ENCODE assay signal across 3 cellular contexts in genomic region chr18:78074400-78075020, GRCh38.
TF ChIP-seq lines count a peak whose summit lies in the region.

No MANE protein-coding gene starts in this region.

TF ChIP-seq in liver, 16 proteins besides CTCF, POLR2A, EP300 and RAD21:
- no peak for TF ChIP-seq ATF3 (IDR thresholded peaks at IDR 0.05)
- TF ChIP-seq YY1 (IDR thresholded peaks at IDR 0.05), result no peak
- TF ChIP-seq NR2F2 (IDR thresholded peaks at IDR 0.05), result no peak

TF ChIP-seq in HepG2, 621 proteins besides CTCF, POLR2A, EP300 and RAD21:
- TF ChIP-seq ZBTB14 (CRISPR knock-in tag; IDR thresholded peaks at IDR 0.05), result no peak
- no peak for TF ChIP-seq ZFP36 (IDR thresholded peaks at IDR 0.05; ENCODE audit: borderline replicate concordance, low read depth, low read length, partially characterized antibody)
- TF ChIP-seq MIER2 (CRISPR knock-in tag; IDR thresholded peaks at IDR 0.05), result no peak
- TF ChIP-seq ZNF543 (CRISPR knock-in tag; IDR thresholded peaks at IDR 0.05), result no peak
- TF ChIP-seq ZNF772 (CRISPR knock-in tag; IDR thresholded peaks at IDR 0.05), result no peak
- TF ChIP-seq KIAA2018 (CRISPR knock-in tag; IDR thresholded peaks at IDR 0.05; ENCODE audit: borderline replicate concordance), result no peak
- TF ChIP-seq NCOA2 (CRISPR knock-in tag; IDR thresholded peaks at IDR 0.05), result no peak
- no peak for TF ChIP-seq LCORL (IDR thresholded peaks at IDR 0.05)
- no peak for TF ChIP-seq LCORL (CRISPR knock-in tag; IDR thresholded peaks at IDR 0.05)
- TF ChIP-seq ATM (IDR thresholded peaks at IDR 0.05; ENCODE audit: borderline replicate concordance), result no peak
- TF ChIP-seq ZNF12 (CRISPR knock-in tag; IDR thresholded peaks at IDR 0.05), result no peak
- no peak for TF ChIP-seq ZNF333 (CRISPR knock-in tag; IDR thresholded peaks at IDR 0.05; ENCODE audit: borderline replicate concordance)
- TF ChIP-seq ZNF224 (CRISPR knock-in tag; IDR thresholded peaks at IDR 0.05), result no peak
- TF ChIP-seq ZNF503 (CRISPR knock-in tag; IDR thresholded peaks at IDR 0.05), result no peak

TF ChIP-seq in H1, 55 proteins besides CTCF, POLR2A, EP300 and RAD21:
- no peak for TF ChIP-seq SIN3A (conservative IDR thresholded peaks at IDR 0.05 in 1 of 2, IDR thresholded peaks at IDR 0.05 in 1 of 2; ENCODE audit: low read depth in 1 of 2, low read length in 2 of 2)
- TF ChIP-seq SIX5 (IDR thresholded peaks at IDR 0.05; ENCODE audit: low read depth, low read length), result no peak
- no peak for TF ChIP-seq MAX (IDR thresholded peaks at IDR 0.05)
- no peak for TF ChIP-seq CHD7 (IDR thresholded peaks at IDR 0.05; ENCODE audit: insufficient replicate concordance, low read length)
- TF ChIP-seq POU5F1 (IDR thresholded peaks at IDR 0.05; ENCODE audit: low read depth, low read length), result no peak
- no peak for TF ChIP-seq KDM5A (IDR thresholded peaks at IDR 0.05; ENCODE audit: low read length)
- no peak for TF ChIP-seq BRCA1 (IDR thresholded peaks at IDR 0.05; ENCODE audit: low read depth, low read length)
- TF ChIP-seq CHD1 (IDR thresholded peaks at IDR 0.05; ENCODE audit: low read depth, low read length), result no peak
- no peak for TF ChIP-seq RNF2 (IDR thresholded peaks at IDR 0.05; ENCODE audit: borderline replicate concordance, low read depth, low read length, missing control alignments, poor library complexity, severe bottlenecking)
- TF ChIP-seq EZH2 (IDR thresholded peaks at IDR 0.05; ENCODE audit: low read depth, low read length, severe bottlenecking), result no peak
- no peak for TF ChIP-seq RBBP5 (IDR thresholded peaks at IDR 0.05; ENCODE audit: borderline replicate concordance, low read depth, low read length)
- TF ChIP-seq EGR1 (IDR thresholded peaks at IDR 0.05; ENCODE audit: borderline replicate concordance, low read depth, low read length), result no peak
TF ChIP-seq in H1: peak in this region for 0.
